ENCODE assay signal across 1 cellular context in genomic region chr4:10119773-10120172, GRCh38.
TF ChIP-seq lines count a peak whose summit lies in the region.

No MANE protein-coding gene starts in this region.

TF ChIP-seq in HepG2, 621 proteins besides CTCF, POLR2A, EP300 and RAD21 (continued from another document):
- TF ChIP-seq ZFP62 (CRISPR knock-in tag; IDR thresholded peaks at IDR 0.05) = no peak
- TF ChIP-seq ZNF329 (CRISPR knock-in tag; IDR thresholded peaks at IDR 0.05; ENCODE audit: low read depth) = no peak
- no peak for TF ChIP-seq ZNF687 (CRISPR knock-in tag; IDR thresholded peaks at IDR 0.05)
- no peak for TF ChIP-seq KDM2A (CRISPR knock-in tag; IDR thresholded peaks at IDR 0.05; ENCODE audit: borderline replicate concordance, low read depth)
- no peak for TF ChIP-seq ZNF260 (CRISPR knock-in tag; IDR thresholded peaks at IDR 0.05; ENCODE audit: borderline replicate concordance, low read depth)
- no peak for TF ChIP-seq HOXA7 (CRISPR knock-in tag; IDR thresholded peaks at IDR 0.05)
- TF ChIP-seq AGO2 (optimal IDR thresholded peaks at IDR 0.05; ENCODE audit: low read depth, low read length) = no peak
- no peak for TF ChIP-seq ZNF33B (CRISPR knock-in tag; IDR thresholded peaks at IDR 0.05)
- no peak for TF ChIP-seq GLI4 (CRISPR knock-in tag; IDR thresholded peaks at IDR 0.05; ENCODE audit: borderline replicate concordance)
- no peak for TF ChIP-seq NFATC3 (CRISPR knock-in tag; IDR thresholded peaks at IDR 0.05)
- no peak for TF ChIP-seq EED (CRISPR knock-in tag; IDR thresholded peaks at IDR 0.05)
TF ChIP-seq in HepG2: peak in this region for 0.
